In genomic region chr1:201098992-201099391, GRCh38 we compare ENCODE assay signal across 1 cellular context.
TF ChIP-seq lines count a peak whose summit lies in the region.

No MANE protein-coding gene starts in this region.

TF ChIP-seq in IMR-90, 13 proteins besides CTCF, POLR2A, EP300 and RAD21 (continued from another document):
- no peak for TF ChIP-seq ELK1 (IDR thresholded peaks at IDR 0.05; ENCODE audit: borderline replicate concordance, low read depth, low read length)
- TF ChIP-seq CEBPB (IDR thresholded peaks at IDR 0.05; ENCODE audit: low read depth, low read length) = no peak
- TF ChIP-seq BHLHE40 (IDR thresholded peaks at IDR 0.05; ENCODE audit: low read depth, low read length) = no peak
- no peak for TF ChIP-seq SMC3 (IDR thresholded peaks at IDR 0.05; ENCODE audit: low read depth, low read length)
- no peak for TF ChIP-seq CHD1 (IDR thresholded peaks at IDR 0.05; ENCODE audit: low read depth, low read length)
- TF ChIP-seq MAZ (IDR thresholded peaks at IDR 0.05; ENCODE audit: borderline replicate concordance, low read depth, low read length) = no peak
- no peak for TF ChIP-seq MXI1 (IDR thresholded peaks at IDR 0.05; ENCODE audit: borderline replicate concordance, low read depth, low read length)
- no peak for TF ChIP-seq RFX5 (IDR thresholded peaks at IDR 0.05; ENCODE audit: low read depth, low read length)
- TF ChIP-seq RCOR1 (IDR thresholded peaks at IDR 0.05; ENCODE audit: insufficient replicate concordance, low read length) = no peak
- no peak for TF ChIP-seq MAFK (IDR thresholded peaks at IDR 0.05; ENCODE audit: low read depth, low read length)
- no peak for TF ChIP-seq NFE2L2 (IDR thresholded peaks at IDR 0.05; ENCODE audit: low read depth, low read length)
- no peak for TF ChIP-seq USF2 (IDR thresholded peaks at IDR 0.05; ENCODE audit: low read depth, low read length)
